In genomic region chr9:129597355-129598088, GRCh38 we compare ENCODE assay signal across 7 cellular contexts. TPM values are rescaled to one million over a fixed set of nuclear protein-coding genes. Genes with fewer than 3 reads are reported as not detected.
A peak's percentile ranks its signal among the peaks of the same experiment; 100 is the strongest.
DNase-seq lines count a peak whose midpoint lies in the region; ATAC-seq and TF ChIP-seq lines count a peak whose summit lies in the region.

No MANE protein-coding gene starts in this region.

- H3K27me3 ChIP-seq in GM23248 (replicated peaks; ENCODE audit: insufficient read depth) (no peaks in the 10 kb centered on the region), heart left ventricle (peaks cover 0 to 21% (median 0%) of the 10 kb centered on the region in 9 donors)

- H2AFZ ChIP-seq in GM23248: peak overlapping the region; percentile 63

- H3K27ac Mint-ChIP-seq in activated T-helper 2 cell treated with anti-CD3 and anti-CD28 coated beads, Interferon-gamma antibody, Interleukin-2, Interleukin-4, amounts not matched to agents 10 μg/mL and 5 μg/mL and 100 μg/mL, durations not matched to agents 14 hours and 24 hours and 36 hours: peak overlapping the region; percentile 33
- peak overlapping the region; percentile 45 for H3K27ac Mint-ChIP-seq in progenitor cell of endocrine pancreas

- ATAC-seq in heart left ventricle: peak; percentile 6 to 72 (median 68)
- no peak for ATAC-seq in HG02885 (IDR thresholded peaks at IDR 0.05; ENCODE audit: poor library complexity, unreplicated experiment)

- H3K79me2 ChIP-seq in GM23248 (ENCODE audit: insufficient read depth): no peaks in the 10 kb centered on the region

- H3F3A ChIP-seq in GM23248 (ENCODE audit: insufficient read depth): peaks cover 14% of the 10 kb centered on the region

- H3K27ac ChIP-seq in GM23248 (peak overlapping the region; percentile 29), heart left ventricle (peak overlapping the region; percentile 35 to 93 (median 87))

- peaks cover 15% of the 10 kb centered on the region for H3K27me3 Mint-ChIP-seq in activated T-helper 2 cell treated with anti-CD3 and anti-CD28 coated beads, Interferon-gamma antibody, Interleukin-2, Interleukin-4, amounts not matched to agents 10 μg/mL and 5 μg/mL and 100 μg/mL, durations not matched to agents 14 hours and 24 hours and 36 hours (ENCODE audit: low read depth)
- H3K27me3 Mint-ChIP-seq in progenitor cell of endocrine pancreas: peaks cover 8% of the 10 kb centered on the region

- peak overlapping the region; percentile 37 for H3K4me2 ChIP-seq in GM23248 (ENCODE audit: unreplicated experiment)

- H3K9me2 ChIP-seq in GM23248 (ENCODE audit: insufficient read depth): no peaks in the 10 kb centered on the region

- peak overlapping the region; percentile 72 for H3K9ac ChIP-seq in GM23248

- in situ Hi-C loops in GM23248 (cut with MboI): no loop called here

- H3K4me3 Mint-ChIP-seq in activated T-helper 2 cell treated with anti-CD3 and anti-CD28 coated beads, Interferon-gamma antibody, Interleukin-2, Interleukin-4, amounts not matched to agents 10 μg/mL and 5 μg/mL and 100 μg/mL, durations not matched to agents 14 hours and 24 hours and 36 hours (ENCODE audit: low read depth): no peak overlapping the region
- H3K4me3 Mint-ChIP-seq in progenitor cell of endocrine pancreas (ENCODE audit: low read depth): peak overlapping the region; percentile 59

- no peaks in the 10 kb centered on the region for H3K36me3 Mint-ChIP-seq in activated T-helper 2 cell treated with anti-CD3 and anti-CD28 coated beads, Interferon-gamma antibody, Interleukin-2, Interleukin-4, amounts not matched to agents 10 μg/mL and 5 μg/mL and 100 μg/mL, durations not matched to agents 14 hours and 24 hours and 36 hours (ENCODE audit: low read depth)
- no peaks in the 10 kb centered on the region for H3K36me3 Mint-ChIP-seq in progenitor cell of endocrine pancreas (ENCODE audit: insufficient read depth)

- H3K4me3 ChIP-seq in GM23248 (peak overlapping the region; percentile 56), heart left ventricle (peak overlapping the region in 11 of 12 donors; percentile 30 to 62 (median 54))

- DNase-seq in GM23248 (peak; percentile 80), heart left ventricle (peak; percentile 67 to 83 (median 72)), progenitor cell of endocrine pancreas (ENCODE audit: low spot score, unreplicated experiment) (peak; percentile 50), NCI-H1436 treated with DMSO at 0.1 percent for 48 hours (lab: John Stamatoyannopoulos, UW) (no peak), Ammon's horn (ENCODE audit: low spot score) (no peak)
- no peak for DNase-seq in activated T-helper 2 cell treated with anti-CD3 and anti-CD28 coated beads, Interferon-gamma antibody, Interleukin-2, Interleukin-4, amounts not matched to agents 10 μg/mL and 5 μg/mL and 100 μg/mL, durations not matched to agents 14 hours and 24 hours and 36 hours (ENCODE audit: low spot score)

- intact Hi-C loops in activated T-helper 2 cell treated with anti-CD3 and anti-CD28 coated beads, Interferon-gamma antibody, Interleukin-2, Interleukin-4, amounts not matched to agents 10 μg/mL and 5 μg/mL and 100 μg/mL, durations not matched to agents 14 hours and 24 hours and 36 hours (cut with micrococcal nuclease): no loop called here
- intact Hi-C loops in heart left ventricle (cut with DNase I): loop anchor here in 2 of 10 donors (5.0 to 10.0 kb wide), 2 partner anchors 100 to 273 kb away; no protein-coding TSS in a partner anchor

- no peaks in the 10 kb centered on the region for H3K36me3 ChIP-seq in GM23248 (ENCODE audit: low read depth)
- no peaks in the 10 kb centered on the region for H3K36me3 ChIP-seq in heart left ventricle

- TF ChIP-seq CTCF in heart left ventricle (IDR thresholded peaks at IDR 0.05) (no peak), progenitor cell of endocrine pancreas (IDR thresholded peaks at IDR 0.05; ENCODE audit: unreplicated experiment) (no peak)

- TF ChIP-seq POLR2A in heart left ventricle (IDR thresholded peaks at IDR 0.05): no peak

- WGBS in GM23248 (ENCODE audit: low coverage in 1 of 2, low lambda C conversion rate in 2 of 2, missing lambda C conversion rate in 2 of 2), 2 experiments: 13 to 29% methylated on average over 20 to 47 of the region's 57 CpGs
- 7 to 16% (median 10%) methylated on average over 19 to 57 of the region's 57 CpGs for WGBS in heart left ventricle, 4 donors

- H3K9me3 ChIP-seq in GM23248 (ENCODE audit: low read depth): no peaks in the 10 kb centered on the region
- no peaks in the 10 kb centered on the region for H3K9me3 ChIP-seq in heart left ventricle

- no peaks in the 10 kb centered on the region for H4K20me1 ChIP-seq in GM23248 (ENCODE audit: insufficient read depth)

- peaks cover 28% of the 10 kb centered on the region for H3K4me1 Mint-ChIP-seq in activated T-helper 2 cell treated with anti-CD3 and anti-CD28 coated beads, Interferon-gamma antibody, Interleukin-2, Interleukin-4, amounts not matched to agents 10 μg/mL and 5 μg/mL and 100 μg/mL, durations not matched to agents 14 hours and 24 hours and 36 hours (ENCODE audit: low read depth)
- peaks cover 24% of the 10 kb centered on the region for H3K4me1 Mint-ChIP-seq in progenitor cell of endocrine pancreas (ENCODE audit: low read depth)

- H3K4me1 ChIP-seq in GM23248 (ENCODE audit: insufficient read depth): peaks cover 28% of the 10 kb centered on the region
- H3K4me1 ChIP-seq in heart left ventricle: peaks cover 0 to 37% (median 19%) of the 10 kb centered on the region in 12 donors

- H3K9me3 Mint-ChIP-seq in activated T-helper 2 cell treated with anti-CD3 and anti-CD28 coated beads, Interferon-gamma antibody, Interleukin-2, Interleukin-4, amounts not matched to agents 10 μg/mL and 5 μg/mL and 100 μg/mL, durations not matched to agents 14 hours and 24 hours and 36 hours: no peaks in the 10 kb centered on the region
- no peaks in the 10 kb centered on the region for H3K9me3 Mint-ChIP-seq in progenitor cell of endocrine pancreas (ENCODE audit: low read depth)

RNA-seq across cellular contexts. Expression of gene C9orf50, which starts 23.4 kb away (rescaled TPM):
- 0.32 TPM in 1 of 2 replicates, not detected in the other for total RNA-seq in GM23248 (2014; rRNA removed; shearing (Covaris generic))
- polyA plus RNA-seq in GM23248 (2016; fragmentation: Nextera tagmentation; extraction: Ambion mirVana): 0.23 and 0.56 TPM in 2 replicates
- total RNA-seq in activated T-helper 2 cell treated with anti-CD3 and anti-CD28 coated beads, Interferon-gamma antibody, Interleukin-2, Interleukin-4, amounts not matched to agents 10 μg/mL and 5 μg/mL and 100 μg/mL, durations not matched to agents 14 hours and 24 hours and 36 hours: not detected in 2 replicates
- total RNA-seq in heart left ventricle: not detected
- polyA plus RNA-seq in heart left ventricle: not detected
- 0.27 and 0.43 TPM in 2 replicates for total RNA-seq in progenitor cell of endocrine pancreas

RNA-seq across cellular contexts. Expression of gene NTMT1, which starts 28.4 kb away (rescaled TPM):
- total RNA-seq in GM23248 (2014; rRNA removed; shearing (Covaris generic)): 32.6 and 44.5 TPM in 2 replicates
- polyA plus RNA-seq in GM23248 (2016; fragmentation: Nextera tagmentation; extraction: Ambion mirVana) (115 TPM in 2 replicates), heart left ventricle (100 to 1,000 TPM in 1 of 2 donors, 10 to 100 TPM in 1; 87.7 to 111 TPM)
- 58.4 and 61.5 TPM in 2 replicates for total RNA-seq in activated T-helper 2 cell treated with anti-CD3 and anti-CD28 coated beads, Interferon-gamma antibody, Interleukin-2, Interleukin-4, amounts not matched to agents 10 μg/mL and 5 μg/mL and 100 μg/mL, durations not matched to agents 14 hours and 24 hours and 36 hours
- total RNA-seq in heart left ventricle (10 to 100 TPM; 39.0 to 76.7 (median 56.0) TPM), progenitor cell of endocrine pancreas (25.9 and 26.8 TPM in 2 replicates)

RNA-seq across cellular contexts. Expression of gene ASB6, which starts 44.4 kb away (rescaled TPM):
- 22.9 and 24.9 TPM in 2 replicates for total RNA-seq in GM23248 (2014; rRNA removed; shearing (Covaris generic))
- polyA plus RNA-seq in GM23248 (2016; fragmentation: Nextera tagmentation; extraction: Ambion mirVana) (24.1 and 24.4 TPM in 2 replicates), heart left ventricle (10 to 100 TPM in 1 of 2 donors, 1 to 10 TPM in 1; 8.2 to 17.2 TPM)
- total RNA-seq in activated T-helper 2 cell treated with anti-CD3 and anti-CD28 coated beads, Interferon-gamma antibody, Interleukin-2, Interleukin-4, amounts not matched to agents 10 μg/mL and 5 μg/mL and 100 μg/mL, durations not matched to agents 14 hours and 24 hours and 36 hours: 21.4 and 22.1 TPM in 2 replicates
- total RNA-seq in heart left ventricle (10 to 100 TPM in 5 of 9 donors, 1 to 10 TPM in 4; 7.5 to 22.5 (median 10.3) TPM), progenitor cell of endocrine pancreas (19.7 and 20.5 TPM in 2 replicates)

Comparison
In these comparisons a context has a peak if more than half of its experiments do, and no peak if none do; other contexts are left out.
1. DNase-seq: peak in GM23248 (single experiment), heart left ventricle (5 of 5) and progenitor cell of endocrine pancreas (single experiment); none in activated T-helper 2 cell treated with anti-CD3 and anti-CD28 coated beads, Interferon-gamma antibody, Interleukin-2, Interleukin-4, amounts not matched to agents 10 μg/mL and 5 μg/mL and 100 μg/mL, durations not matched to agents 14 hours and 24 hours and 36 hours (single experiment), NCI-H1436 treated with DMSO at 0.1 percent for 48 hours (single experiment) and Ammon's horn (single experiment).